In the genomic region with DNA sequence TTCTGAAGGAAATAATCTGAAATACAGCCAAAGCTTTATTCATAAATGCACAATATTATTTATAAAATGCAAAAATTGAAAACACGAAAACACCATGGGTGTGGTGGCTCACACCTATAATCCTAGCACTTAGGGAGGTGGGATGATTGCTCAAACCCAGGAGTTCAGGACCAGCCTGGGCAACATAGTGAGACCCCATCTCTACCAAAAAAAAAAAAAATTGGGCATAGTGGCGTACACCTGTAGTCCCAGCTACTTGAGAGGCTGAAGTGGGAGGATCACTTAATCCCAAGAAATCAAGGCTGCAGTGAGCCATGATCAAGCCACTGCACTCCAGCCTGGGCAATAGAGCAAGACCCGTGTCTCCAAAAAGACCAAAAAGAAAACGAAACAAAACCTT, we compare ENCODE assay signal across 35 cellular contexts. TPM values are rescaled to one million over a fixed set of nuclear protein-coding genes. Genes with fewer than 3 reads are reported as not detected.
DNase-seq lines count a peak whose midpoint lies in the region; ATAC-seq, FAIRE-seq and TF ChIP-seq lines count a peak whose summit lies in the region.
"Had no signal": no experiment of that assay in that cellular context is flagged by ENCODE, and none has a peak within 500 bp of the region (broad histone marks: within the 10 kb centered on the region; RNA-seq: fewer than 3 reads in every experiment).

No MANE protein-coding gene starts in this region.

- H3K9me3 Mint-ChIP-seq in WTC11 = peaks cover 10% of the 10 kb centered on the region
- H3K9me3 Mint-ChIP-seq: CD14-positive monocyte; CD4-positive, alpha-beta T cell; CD4-positive, CD25-positive, alpha-beta regulatory T cell; CD8-positive, alpha-beta memory T cell; CD8-positive, alpha-beta T cell had no signal

- FAIRE-seq in HepG2 (lab: Jason Lieb, UNC) (no peak), K562 (lab: Jason Lieb, UNC) (no peak)
- FAIRE-seq: A204.1, A549, D721Med had no signal

- no peak for TF ChIP-seq POLR2A in HepG2 (IDR thresholded peaks at IDR 0.05; ENCODE audit: insufficient read depth in 1 of 2, low read depth in 2 of 2, low read length in 2 of 2)
- no peak for TF ChIP-seq POLR2A in right lobe of liver (IDR thresholded peaks at IDR 0.05)
- TF ChIP-seq POLR2A in K562 (conservative IDR thresholded peaks at IDR 0.05) = no peak

- H3K4me1 Mint-ChIP-seq in WTC11 = peaks cover 22% of the 10 kb centered on the region

- ATAC-seq in HepG2 = no peak
- ATAC-seq in right lobe of liver = no peak
- ATAC-seq in WTC11 = no peak
- no peak for ATAC-seq in K562
- no peak for ATAC-seq in right cardiac atrium
- ATAC-seq: A549; CD8-positive, alpha-beta T cell had no signal

- TF ChIP-seq RAD21 in HepG2 (CRISPR knock-in tag; IDR thresholded peaks at IDR 0.05) (no peak), K562 (CRISPR knock-in tag; conservative IDR thresholded peaks at IDR 0.05 in 1 of 2, IDR thresholded peaks at IDR 0.05 in 1 of 2) (no peak)

- H3K9me3 ChIP-seq in HepG2 (ENCODE audit: low read length) = no peaks in the 10 kb centered on the region
- no peaks in the 10 kb centered on the region for H3K9me3 ChIP-seq in right lobe of liver
- no peaks in the 10 kb centered on the region for H3K9me3 ChIP-seq in K562 (replicated peaks; ENCODE audit: control insufficient read depth, insufficient read depth, low read depth, low read length)
- H3K9me3 ChIP-seq in right cardiac atrium (ENCODE audit: control insufficient read depth, low read length) = no peaks in the 10 kb centered on the region
- H3K9me3 ChIP-seq: BE2C had no signal

- 84% methylated on average over 4 of the region's 4 CpGs for WGBS in HepG2 (ENCODE audit: low lambda C conversion rate)
- WGBS in right lobe of liver (ENCODE audit: insufficient coverage, low coverage, low lambda C conversion rate, missing lambda C conversion rate) = 93% methylated on average over 4 of the region's 4 CpGs
- WGBS in K562 (ENCODE audit: insufficient coverage, low coverage, missing lambda C conversion rate) = 77% methylated on average over 3 of the region's 4 CpGs
- WGBS in right cardiac atrium = 97% methylated on average over 4 of the region's 4 CpGs

- H3K27ac Mint-ChIP-seq in WTC11 = no peak overlapping the region
- H3K27ac Mint-ChIP-seq: B cell; CD14-positive monocyte; CD4-positive, alpha-beta memory T cell; CD4-positive, alpha-beta T cell; CD4-positive, CD25-positive, alpha-beta regulatory T cell; CD8-positive, alpha-beta memory T cell; CD8-positive, alpha-beta T cell had no signal

- H2AFZ ChIP-seq in HepG2 (ENCODE audit: low read length) (no peak overlapping the region), K562 (ENCODE audit: low read depth, low read length) (no peak overlapping the region)

- CTCF ChIA-PET in HepG2 (lab: Yijun Ruan, JAX; ENCODE audit: low intra/inter-chr PET ratio, low total read pairs) (no interaction called here), WTC11 (lab: Charles Lee) (no interaction called here), K562 (lab: Yijun Ruan, JAX; ENCODE audit: low intra/inter-chr PET ratio) (no interaction called here)

- H3K4me1 ChIP-seq in HepG2 (ENCODE audit: insufficient read depth, low read length) (peaks cover 54% of the 10 kb centered on the region), right lobe of liver (peaks cover 0 to 31% (median 9%) of the 10 kb centered on the region in 4 donors), K562 (replicated peaks in 1 of 2; ENCODE audit: control insufficient read depth in 2 of 2, insufficient read depth in 2 of 2, low read length in 2 of 2) (peaks cover 4 to 12% of the 10 kb centered on the region in 2 experiments; a peak in 4 of 5 replicates), right cardiac atrium (ENCODE audit: control insufficient read depth, insufficient read depth, low read length) (no peaks in the 10 kb centered on the region)
- H3K4me1 ChIP-seq: BE2C had no signal

- H3K4me3 Mint-ChIP-seq in WTC11 = no peak overlapping the region
- H3K4me3 Mint-ChIP-seq: B cell; CD14-positive monocyte; CD4-positive, alpha-beta memory T cell; CD4-positive, alpha-beta T cell; CD8-positive, alpha-beta memory T cell; CD8-positive, alpha-beta T cell had no signal

- no peaks in the 10 kb centered on the region for H3K9me1 ChIP-seq in K562 (ENCODE audit: control insufficient read depth, insufficient read depth, low read length)

- TF ChIP-seq EP300 in HepG2 (IDR thresholded peaks at IDR 0.05; ENCODE audit: low read depth in 2 of 2, low read length in 2 of 2) (no peak), HepG2 (CRISPR knock-in tag; IDR thresholded peaks at IDR 0.05; ENCODE audit: borderline replicate concordance) (no peak), K562 (IDR thresholded peaks at IDR 0.05; ENCODE audit: low read length) (no peak)

- no peaks in the 10 kb centered on the region for H3K27me3 ChIP-seq in HepG2 (ENCODE audit: control insufficient read depth in 1 of 2, insufficient read depth in 2 of 2, low read length in 2 of 2)
- no peaks in the 10 kb centered on the region for H3K27me3 ChIP-seq in right lobe of liver
- H3K27me3 ChIP-seq in K562 (ENCODE audit: control insufficient read depth in 2 of 2, insufficient read depth in 2 of 2, low read length in 2 of 2) = peaks cover 0 to 4% of the 10 kb centered on the region in 2 experiments; a peak in 1 of 5 replicates
- H3K27me3 ChIP-seq in right cardiac atrium (ENCODE audit: control insufficient read depth, insufficient read depth) = no peaks in the 10 kb centered on the region
- H3K27me3 ChIP-seq: BLaER1; BLaER1 treated with 17β-estradiol and CSF1 and Interleukin-3, amounts not matched to agents 10 nM and 100 nM had no signal

- H3K4me3 ChIP-seq in HepG2 (replicated peaks in 1 of 3; ENCODE audit: insufficient read depth in 1 of 3, low read depth in 2 of 3, low read length in 3 of 3) = no peak overlapping the region
- H3K4me3 ChIP-seq in right lobe of liver = no peak overlapping the region
- H3K4me3 ChIP-seq in K562 = no peak overlapping the region
- H3K4me3 ChIP-seq in right cardiac atrium (ENCODE audit: low read length) = no peak overlapping the region
- H3K4me3 ChIP-seq: A549; BLaER1; BLaER1 treated with 17β-estradiol and CSF1 and Interleukin-3, amounts not matched to agents 10 nM and 100 nM had no signal

- POLR2A ChIA-PET in HepG2 (lab: Yijun Ruan, JAX) = no interaction called here
- POLR2A ChIA-PET in WTC11 (lab: Charles Lee) = no interaction called here
- POLR2A ChIA-PET in K562 (lab: Yijun Ruan, JAX) = no interaction called here

- BruUV-seq in HepG2 (replicated peaks; lab: Mats Ljungman, UMichigan) (no TSS peak), K562 (replicated peaks; lab: Mats Ljungman, UMichigan) (no TSS peak)

- H3K27me3 Mint-ChIP-seq in WTC11 (ENCODE audit: low read depth) = no peaks in the 10 kb centered on the region
- H3K27me3 Mint-ChIP-seq: B cell; CD4-positive, alpha-beta memory T cell; CD4-positive, alpha-beta T cell; CD4-positive, CD25-positive, alpha-beta regulatory T cell; CD8-positive, alpha-beta memory T cell had no signal

- peaks cover 3% of the 10 kb centered on the region; the same call in 1 of the 2 replicates for H3K36me3 Mint-ChIP-seq in WTC11
- H3K36me3 Mint-ChIP-seq: CD14-positive monocyte; CD4-positive, alpha-beta memory T cell; CD4-positive, CD25-positive, alpha-beta regulatory T cell; CD8-positive, alpha-beta memory T cell; CD8-positive, alpha-beta T cell had no signal

- H4K20me1 ChIP-seq in HepG2 (ENCODE audit: insufficient read depth, low read length) (no peaks in the 10 kb centered on the region), K562 (replicated peaks; ENCODE audit: control insufficient read depth, insufficient read depth, low read length) (no peaks in the 10 kb centered on the region)
- H4K20me1 ChIP-seq: BLaER1; BLaER1 treated with 17β-estradiol and CSF1 and Interleukin-3, amounts not matched to agents 10 nM and 100 nM had no signal

- DNase-seq in HepG2 (ENCODE audit: low spot score) = no peak
- no peak for DNase-seq in right lobe of liver
- no peak for DNase-seq in WTC11 (ENCODE audit: low spot score)
- DNase-seq in K562 (ENCODE audit: extremely low read depth in 1 of 4, low spot score in 3 of 4) = no peak
- no peak for DNase-seq in NCI-H1694 (lab: John Stamatoyannopoulos, UW)
- no peak for DNase-seq in right cardiac atrium
- DNase-seq: 8988T; ACHN; AML-193; BE2C; C1 segment of cervical spinal cord; Caco-2; Calu3; CD4-positive, alpha-beta T cell; CD4-positive, CD25-positive, alpha-beta regulatory T cell; CD8-positive, alpha-beta memory T cell; CD8-positive, alpha-beta T cell; COR-L47; DMS 273 treated with DMSO at 0.1 percent for 48 hours; DMS153; DMS53; DMS79; DMS79 treated with DMSO at 0.1 percent for 48 hours; DND-41; EL had no signal

- H3K27ac ChIP-seq in HepG2 (ENCODE audit: extremely low read length, insufficient read depth, low read length) (no peak overlapping the region), right lobe of liver (no peak overlapping the region), K562 (ENCODE audit: extremely low read depth, low read depth, low read length) (no peak overlapping the region), right cardiac atrium (ENCODE audit: low read length) (no peak overlapping the region)
- H3K27ac ChIP-seq: 22Rv1; BLaER1; BLaER1 treated with 17β-estradiol and CSF1 and Interleukin-3, amounts not matched to agents 10 nM and 100 nM; C4-2B had no signal

- in situ Hi-C loops in HepG2 (cut with HindIII; ENCODE audit: extremely low pct_ligation_motif_present, low pct_unique_long_range_greater_than_20kb) (no loop called here), K562 (cut with MboI) (no loop called here)

- H3K79me2 ChIP-seq in HepG2 (ENCODE audit: insufficient read depth, low read length) = no peaks in the 10 kb centered on the region
- no peaks in the 10 kb centered on the region for H3K79me2 ChIP-seq in K562 (ENCODE audit: control insufficient read depth, insufficient read depth, low read length)

- H3K4me2 ChIP-seq in HepG2 (ENCODE audit: low read depth, low read length) (no peak overlapping the region), K562 (ENCODE audit: insufficient read depth, low read length) (no peak overlapping the region)
- H3K4me2 ChIP-seq: A549; BLaER1; BLaER1 treated with 17β-estradiol and CSF1 and Interleukin-3, amounts not matched to agents 10 nM and 100 nM had no signal

- H3K36me3 ChIP-seq in HepG2 (replicated peaks in 1 of 2; ENCODE audit: control insufficient read depth in 1 of 2, insufficient read depth in 2 of 2, low read length in 2 of 2) = no peaks in the 10 kb centered on the region
- H3K36me3 ChIP-seq in right lobe of liver = no peaks in the 10 kb centered on the region
- H3K36me3 ChIP-seq in K562 (ENCODE audit: control insufficient read depth, insufficient read depth, low read length) = no peaks in the 10 kb centered on the region
- H3K36me3 ChIP-seq: BE2C; BLaER1; BLaER1 treated with 17β-estradiol and CSF1 and Interleukin-3, amounts not matched to agents 10 nM and 100 nM had no signal

- intact Hi-C loops in HepG2 (cut with micrococcal nuclease; ENCODE audit: unreplicated experiment) = no loop called here
- intact Hi-C loops in right lobe of liver (cut with DNase I) = loop anchor here in 1 of 2 donors (10.0 kb wide), 1 partner anchor 53 kb away; no protein-coding TSS in a partner anchor
- intact Hi-C loops in K562 (cut with micrococcal nuclease) = no loop called here
- intact Hi-C loops in right cardiac atrium (cut with DNase I) = no loop called here

- TF ChIP-seq CTCF in HepG2 (CRISPR knock-in tag; IDR thresholded peaks at IDR 0.05) = no peak
- TF ChIP-seq CTCF in right lobe of liver (IDR thresholded peaks at IDR 0.05) = no peak
- TF ChIP-seq CTCF in WTC11 (IDR thresholded peaks at IDR 0.05) = no peak
- no peak for TF ChIP-seq CTCF in K562 (IDR thresholded peaks at IDR 0.05 in 2 of 3, conservative IDR thresholded peaks at IDR 0.05 in 1 of 3; ENCODE audit: insufficient read depth in 2 of 3, low read depth in 1 of 3, low read length in 3 of 3)

- H3K9ac ChIP-seq in HepG2 (ENCODE audit: insufficient read depth, low read depth, low read length) (no peak overlapping the region), K562 (ENCODE audit: insufficient read depth in 1 of 2, low read depth in 2 of 2, low read length in 2 of 2) (no peak overlapping the region)
- H3K9ac ChIP-seq: BLaER1; BLaER1 treated with 17β-estradiol and CSF1 and Interleukin-3, amounts not matched to agents 10 nM and 100 nM had no signal

RNA-seq across cellular contexts. Expression of gene RDX, which starts 5.2 kb away (rescaled TPM):
- total RNA-seq in HepG2 (2016; rRNA removed; fragmentation: Illumina TruSeq; extraction: Trizol) (63.1 and 93.4 TPM in 2 replicates), right lobe of liver (10 to 100 TPM; 47.1 to 87.8 (median 81.8) TPM), WTC11 (2021) (71.8 to 77.4 TPM (median 72.9 TPM) in 3 replicates), K562 (2014; rRNA removed) (35.6 and 37.4 TPM in 2 replicates), K562 (2014; rRNA removed; fragmentation: Illumina TruSeq; extraction: Trizol) (55.3 and 57.9 TPM in 2 replicates), K562 (2015; rRNA removed; fragmentation: Illumina TruSeq; extraction: Trizol) (61.7 and 64.8 TPM in 2 replicates), K562 (2021) (58.0 and 62.4 TPM in 2 replicates), right cardiac atrium (100 to 1,000 TPM; 110 to 135 (median 122) TPM)
- 6.5 and 8.1 TPM in 2 replicates for total RNA-seq in HepG2 (2016; cell fraction: cytosol; rRNA removed; fragmentation: Illumina TruSeq; extraction: Trizol; ENCODE audit: low read depth)
- 58.8 and 76.9 TPM in 2 replicates for total RNA-seq in HepG2 (2016; cell fraction: insoluble cytoplasmic fraction; rRNA removed; fragmentation: Illumina TruSeq; extraction: Trizol)
- total RNA-seq in HepG2 (2016; cell fraction: membrane; rRNA removed; fragmentation: Illumina TruSeq; extraction: Trizol) = 20.6 and 25.7 TPM in 2 replicates
- 32.3 and 40.7 TPM in 2 replicates for total RNA-seq in HepG2 (2016; cell fraction: nucleus; rRNA removed; fragmentation: Illumina TruSeq; extraction: Trizol)
- polyA plus RNA-seq in HepG2 (2011; rRNA removed) (12.7 and 20.7 TPM in 2 replicates), K562 (2011; rRNA removed) (52.2 and 62.1 TPM in 2 replicates), K562 (2014; fragmentation: Illumina TruSeq; extraction: Trizol) (50.0 and 54.3 TPM in 2 replicates), K562 (2014; fragmentation: Nextera tagmentation; extraction: Ambion mirVana) (10 to 100 TPM; 51.4 to 54.0 TPM), K562 (2014; rRNA removed) (34.8 and 45.7 TPM in 2 replicates), right cardiac atrium (37.5 TPM)
- 7.4 and 9.4 TPM in 2 replicates for polyA plus RNA-seq in HepG2 (2011; cell fraction: cytosol; rRNA removed)
- 5.0 and 8.0 TPM in 2 replicates for polyA plus RNA-seq in HepG2 (2011; cell fraction: nucleus; rRNA removed)
- 41.4 and 47.6 TPM in 2 replicates for polyA plus RNA-seq in HepG2 (2012)
- polyA plus RNA-seq in HepG2 (2016; cell fraction: cytosol; fragmentation: Illumina TruSeq; extraction: Trizol; ENCODE audit: low read depth) = 3.3 and 3.9 TPM in 2 replicates
- polyA plus RNA-seq in HepG2 (2016; cell fraction: insoluble cytoplasmic fraction; fragmentation: Illumina TruSeq; extraction: Trizol; ENCODE audit: low read depth) = 55.3 and 66.3 TPM in 2 replicates
- 8.9 and 11.8 TPM in 2 replicates for polyA plus RNA-seq in HepG2 (2016; cell fraction: membrane; fragmentation: Illumina TruSeq; extraction: Trizol; ENCODE audit: low read depth)
- polyA plus RNA-seq in HepG2 (2016; cell fraction: nucleus; fragmentation: Illumina TruSeq; extraction: Trizol; ENCODE audit: insufficient read depth, low read depth) = 25.6 and 30.3 TPM in 2 replicates
- polyA minus RNA-seq in HepG2 (2011; rRNA and poly(A)+ RNA removed; ENCODE audit: low replicate concordance) = 16.4 and 35.5 TPM in 2 replicates
- polyA minus RNA-seq in HepG2 (2011; cell fraction: cytosol; rRNA and poly(A)+ RNA removed) = 38.8 and 46.6 TPM in 2 replicates
- polyA minus RNA-seq in HepG2 (2011; cell fraction: nucleus; rRNA and poly(A)+ RNA removed) = 29.5 and 31.2 TPM in 2 replicates
- total RNA-seq in K562 (2011; cell fraction: chromatin; rRNA removed; ENCODE audit: low replicate concordance) = 20.0 and 102 TPM in 2 replicates
- 10.2 and 12.4 TPM in 2 replicates for total RNA-seq in K562 (2011; cell fraction: nucleolus; rRNA removed)
- total RNA-seq in K562 (2011; cell fraction: nucleoplasm; rRNA removed) = 23.5 and 33.6 TPM in 2 replicates
- polyA plus RNA-seq in K562 (2011; cell fraction: cytosol; rRNA removed) = 6.3 and 18.3 TPM in 2 replicates
- polyA plus RNA-seq in K562 (2011; cell fraction: nucleus; rRNA removed) = 12.0 and 18.5 TPM in 2 replicates
- 43.7 and 55.2 TPM in 2 replicates for polyA plus RNA-seq in K562 (2012)
- polyA minus RNA-seq in K562 (2011; rRNA and poly(A)+ RNA removed) = 148 and 161 TPM in 2 replicates
- 44.3 and 51.3 TPM in 2 replicates for polyA minus RNA-seq in K562 (2011; cell fraction: cytosol; rRNA and poly(A)+ RNA removed)
- polyA minus RNA-seq in K562 (2011; cell fraction: nucleus; rRNA and poly(A)+ RNA removed) = 15.6 and 30.8 TPM in 2 replicates

Comparison
In these comparisons a context has a peak if more than half of its experiments do, and no peak if none do; other contexts are left out.
1. Of the 241 proteins assayed by ChIP-seq in both HepG2 and K562: peak only in HepG2: none; only in K562: none; in both: ZNF121; in neither: 240.